14 cellular contexts compared by ENCODE assay signal in the genomic region with DNA sequence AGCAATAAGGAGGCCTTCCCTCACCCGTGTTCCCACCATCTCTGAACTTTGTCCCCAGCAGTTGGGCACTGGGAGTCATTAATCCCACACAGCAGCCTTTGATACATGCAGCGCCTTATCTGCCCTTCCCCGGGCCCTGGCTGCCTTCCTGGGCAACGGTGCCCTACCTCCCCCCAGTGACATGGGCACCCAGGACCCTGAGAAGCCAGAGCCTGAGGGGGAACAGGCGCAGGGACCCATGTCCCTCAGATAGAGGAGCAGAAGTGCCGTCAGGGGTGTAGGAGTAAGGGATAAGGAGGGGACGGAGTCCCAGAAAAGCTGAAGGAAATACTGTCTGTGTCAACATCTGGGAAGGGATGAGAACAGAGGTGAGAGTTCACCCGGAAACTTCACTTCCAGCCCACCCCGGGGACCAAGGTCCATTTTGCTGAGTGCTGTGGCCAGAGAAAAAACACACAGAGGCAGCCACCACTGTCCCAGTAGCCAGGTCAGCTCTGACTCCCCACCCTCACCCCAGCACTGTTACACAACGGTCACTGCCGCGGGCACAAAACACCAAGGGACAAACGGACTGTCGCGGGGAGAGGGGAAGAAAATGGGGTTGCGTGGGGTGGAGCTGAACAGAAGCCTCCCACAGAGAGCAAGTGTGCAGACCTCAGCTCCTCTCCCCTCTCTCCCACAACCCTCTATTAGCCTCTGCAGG. TPM values are rescaled to one million over a fixed set of nuclear protein-coding genes. Genes with fewer than 3 reads are reported as not detected.
DNase-seq lines count a peak whose midpoint lies in the region; ATAC-seq, FAIRE-seq and TF ChIP-seq lines count a peak whose summit lies in the region.
"Had no signal": no experiment of that assay in that cellular context is flagged by ENCODE, and none has a peak within 500 bp of the region (broad histone marks: within the 10 kb centered on the region; RNA-seq: fewer than 3 reads in every experiment).

No MANE protein-coding gene starts in this region.

- H3K27ac ChIP-seq in PC-3 (ENCODE audit: low read length) (no peak overlapping the region), hepatocyte (peak overlapping the region; percentile 88), pancreas (peak overlapping the region; percentile 1 to 74 (median 47))

- TF ChIP-seq CTCF in PC-3 (conservative IDR thresholded peaks at IDR 0.05; ENCODE audit: low read depth, low read length) (no peak), hepatocyte (IDR thresholded peaks at IDR 0.05; ENCODE audit: poor library complexity) (no peak), pancreas (IDR thresholded peaks at IDR 0.05) (no peak), CD14-positive monocyte (IDR thresholded peaks at IDR 0.05) (no peak)

- H3K27me3 ChIP-seq in PC-3 (ENCODE audit: low read length) (no peaks in the 10 kb centered on the region), hepatocyte (peaks cover 21% of the 10 kb centered on the region), pancreas (no peaks in the 10 kb centered on the region)

- H3K36me3 ChIP-seq in ES-I3 (ENCODE audit: insufficient read depth, low read length) (no peaks in the 10 kb centered on the region), PC-3 (ENCODE audit: low read depth, low read length) (no peaks in the 10 kb centered on the region), hepatocyte (replicated peaks; ENCODE audit: insufficient read depth, low read depth) (no peaks in the 10 kb centered on the region), pancreas (no peaks in the 10 kb centered on the region)
- H3K36me3 ChIP-seq: BE2C, uterus had no signal

- no peak for FAIRE-seq in pancreas (lab: Jason Lieb, UNC)
- FAIRE-seq: bronchial epithelial cell had no signal

- H3K36me3 Mint-ChIP-seq in CD14-positive monocyte = peaks cover 0 to 10% of the 10 kb centered on the region in 2 donors

- no peak for ATAC-seq in PC-3
- ATAC-seq in pancreas = peak in 2 of 4 donors; percentile 8 to 37
- ATAC-seq in HG03469 (IDR thresholded peaks at IDR 0.05; ENCODE audit: unreplicated experiment) = no peak
- ATAC-seq: activated T-cell treated with anti-CD3 and anti-CD28 coated beads, Interleukin-2, amount 50 U/mL, for 4 hours had no signal

- peaks cover 79% of the 10 kb centered on the region for H3K79me2 ChIP-seq in PC-3 (ENCODE audit: low read length)
- H3K79me2 ChIP-seq in hepatocyte = peaks cover 4% of the 10 kb centered on the region

- H4K20me1 ChIP-seq in PC-3 (ENCODE audit: low read length) (no peaks in the 10 kb centered on the region), hepatocyte (ENCODE audit: insufficient read depth, poor library complexity, severe bottlenecking) (no peaks in the 10 kb centered on the region)

- peak overlapping the region; percentile 7; the same call in 1 of the 2 replicates for H3K9ac ChIP-seq in ES-I3 (ENCODE audit: low read depth, low read length)
- no peak overlapping the region for H3K9ac ChIP-seq in PC-3 (ENCODE audit: low read length)

- H3K4me1 ChIP-seq in ES-I3 (ENCODE audit: insufficient read depth, low read length) (peaks cover 43% of the 10 kb centered on the region), PC-3 (ENCODE audit: insufficient read depth, low read length) (peaks cover 28% of the 10 kb centered on the region), hepatocyte (ENCODE audit: insufficient read depth) (peaks cover 31% of the 10 kb centered on the region), pancreas (peaks cover 7 to 23% (median 14%) of the 10 kb centered on the region in 3 donors)

- peak overlapping the region in 1 of 2 donors; percentile 68 for H3K4me3 Mint-ChIP-seq in CD14-positive monocyte
- H3K4me3 Mint-ChIP-seq: activated T-cell treated with anti-CD3 and anti-CD28 coated beads, Interleukin-2, amount 50 U/mL, for 4 hours had no signal

- H2AFZ ChIP-seq in PC-3 (ENCODE audit: low read length) (no peak overlapping the region), hepatocyte (no peak overlapping the region)

- no peak overlapping the region for H3K27ac Mint-ChIP-seq in CD14-positive monocyte

- H3K4me1 Mint-ChIP-seq in CD14-positive monocyte = peaks cover 20% of the 10 kb centered on the region

- peak overlapping the region; percentile 94; the same call in 1 of the 2 replicates for H3K4me2 ChIP-seq in PC-3 (ENCODE audit: low read length)
- peak overlapping the region; percentile 99 for H3K4me2 ChIP-seq in hepatocyte

- H3K9me3 ChIP-seq in ES-I3 (ENCODE audit: control insufficient read depth, insufficient read depth, low read length) (no peaks in the 10 kb centered on the region), PC-3 (ENCODE audit: low read length) (no peaks in the 10 kb centered on the region), hepatocyte (ENCODE audit: low read depth) (no peaks in the 10 kb centered on the region), pancreas (no peaks in the 10 kb centered on the region)
- H3K9me3 ChIP-seq: BE2C, uterus had no signal

- CTCF ChIA-PET in PC-3 (lab: Charles Lee) = no interaction called here

- 58% methylated on average over 16 of the region's 16 CpGs for WGBS in hepatocyte (ENCODE audit: low lambda C conversion rate, missing lambda C conversion rate)
- 11 to 16% methylated on average over 16 of the region's 16 CpGs for WGBS in pancreas, 2 donors

- DNase-seq in PC-3 (no peak), hepatocyte (ENCODE audit: low spot score) (peak; percentile 57), pancreas (peak in 3 of 6 donors; percentile 40 to 69 (median 62)), DMS 273 (lab: John Stamatoyannopoulos, UW; ENCODE audit: unreplicated experiment) (no peak), CD14-positive monocyte (ENCODE audit: low spot score) (no peak), DMS153 (lab: John Stamatoyannopoulos, UW) (no peak)
- DNase-seq: activated T-cell treated with anti-CD3 and anti-CD28 coated beads, Interleukin-2, amount 50 U/mL, for 4 hours; BE2C; NCI-H345; RPMI8226 had no signal

- no peaks in the 10 kb centered on the region for H3F3A ChIP-seq in PC-3 (ENCODE audit: low read length, unreplicated experiment)

- BruUV-seq in PC-3 (replicated peaks; lab: Mats Ljungman, UMichigan) = no TSS peak

- peaks cover 71 to 86% (median 75%) of the 10 kb centered on the region in 3 donors for H3K27me3 Mint-ChIP-seq in CD14-positive monocyte (ENCODE audit: low read depth in 3 of 3)

- H3K4me3 ChIP-seq in PC-3 (ENCODE audit: low read length) (no peak overlapping the region), hepatocyte (no peak overlapping the region), pancreas (peak overlapping the region in 1 of 4 donors; percentile 82)
- H3K4me3 ChIP-seq: uterus had no signal

- no peaks in the 10 kb centered on the region for H3K9me2 ChIP-seq in PC-3 (replicated peaks; ENCODE audit: low read length)
- no peaks in the 10 kb centered on the region for H3K9me2 ChIP-seq in hepatocyte (replicated peaks; ENCODE audit: insufficient read depth)

- peaks cover 0 to 21% (median 8%) of the 10 kb centered on the region in 7 donors for H3K9me3 Mint-ChIP-seq in CD14-positive monocyte
- H3K9me3 Mint-ChIP-seq: activated T-cell treated with anti-CD3 and anti-CD28 coated beads, Interleukin-2, amount 50 U/mL, for 4 hours had no signal

- intact Hi-C loops in PC-3 (cut with micrococcal nuclease) (loop anchor here (10.0 kb wide), 1 partner anchor 60 kb away; no protein-coding TSS in a partner anchor), pancreas (cut with DNase I) (no loop called here), CD14-positive monocyte (cut with micrococcal nuclease) (no loop called here)

- POLR2A ChIA-PET in PC-3 (lab: Charles Lee; ENCODE audit: unreplicated experiment) = no interaction called here

RNA-seq across cellular contexts. Expression of gene PCDH1, which starts 3.8 kb away (rescaled TPM):
- total RNA-seq in PC-3 (2014; rRNA removed) = 53.0 and 55.8 TPM in 2 replicates
- total RNA-seq in hepatocyte = 10.5 and 10.8 TPM in 2 replicates
- 6.2 and 8.6 TPM in 2 replicates for polyA plus RNA-seq in hepatocyte
- 10 to 100 TPM; 12.0 to 30.7 (median 16.2) TPM for total RNA-seq in pancreas
- 10 to 100 TPM in 1 of 2 donors, 1 to 10 TPM in 1; 6.8 to 10.1 TPM for polyA plus RNA-seq in pancreas
- not detected for polyA plus RNA-seq in CD14-positive monocyte

RNA-seq across cellular contexts. Expression of gene DELE1, which starts 49.3 kb away (rescaled TPM):
- total RNA-seq in PC-3 (2014; rRNA removed) (46.6 and 58.9 TPM in 2 replicates), hepatocyte (57.2 and 62.0 TPM in 2 replicates), pancreas (10 to 100 TPM; 27.7 to 36.0 (median 33.1) TPM)
- polyA plus RNA-seq in hepatocyte (31.5 and 32.6 TPM in 2 replicates), pancreas (10 to 100 TPM; 38.2 to 45.6 TPM), CD14-positive monocyte (10 to 100 TPM; 47.3 to 49.6 TPM)
